In the genomic region with DNA sequence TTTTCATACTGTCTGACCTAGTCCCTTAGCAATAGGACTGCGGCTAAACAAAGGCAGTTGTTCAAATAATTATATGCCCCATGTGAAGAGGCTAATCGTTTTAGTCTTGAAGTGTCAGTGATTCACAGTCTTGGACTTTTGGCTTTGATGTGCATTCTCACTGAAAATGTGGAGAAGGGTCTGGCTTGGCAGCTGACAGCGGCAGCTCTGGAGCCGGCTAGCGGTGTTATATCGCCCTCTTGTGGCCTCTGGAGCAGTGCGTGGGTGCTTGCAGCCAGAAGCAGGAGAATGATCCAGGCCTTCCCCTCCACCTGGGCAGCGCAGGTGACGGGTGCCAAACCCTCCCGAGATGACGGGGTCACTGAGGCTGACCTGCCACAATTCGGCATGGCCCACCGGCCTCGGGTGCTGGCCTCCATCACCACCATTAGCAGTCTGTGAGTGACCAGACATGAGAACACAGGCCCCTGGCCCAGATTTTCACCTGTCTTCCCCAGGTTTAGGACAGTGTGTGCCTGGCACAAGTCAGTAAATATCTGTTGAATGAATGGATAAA, we compare ENCODE assay signal across 8 cellular contexts.
DNase-seq lines count a peak whose midpoint lies in the region; ATAC-seq lines count a peak whose summit lies in the region.

No MANE protein-coding gene starts in this region.

- ATAC-seq in HG02852 (IDR thresholded peaks at IDR 0.05; ENCODE audit: unreplicated experiment), result no peak

- DNase-seq in activated gamma-delta T cell treated with Interleukin-2 at 50 U/mL for 16 hours, result peak; percentile 70
- no peak for DNase-seq in activated gamma-delta T cell (lab: John Stamatoyannopoulos, UW)
- DNase-seq in NCI-H2107 (lab: John Stamatoyannopoulos, UW), result peak; percentile 17
- DNase-seq in activated CD4-positive, CD25-positive, alpha-beta regulatory T cell treated with anti-CD3 and anti-CD28 coated beads, Interleukin-2, amount 50 U/mL, for 16 hours (ENCODE audit: low read depth, low spot score), result peak; percentile 48
- DNase-seq in central memory CD4-positive, alpha-beta T cell, result peak; percentile 56
- DNase-seq in kidney tubule cell (ENCODE audit: low spot score), result peak; percentile 83
- DNase-seq in stimulated activated CD4-positive, alpha-beta T cell treated with anti-CD3 and anti-CD28 coated beads, Interleukin-1b, Interleukin-23, amount 100 ng/mL, for 24 hours (ENCODE audit: low read depth in 4 of 4, low spot score in 1 of 4), result peak; percentile 49 to 63 (median 62)
